ENCODE assay signal across 8 cellular contexts in the genomic region with DNA sequence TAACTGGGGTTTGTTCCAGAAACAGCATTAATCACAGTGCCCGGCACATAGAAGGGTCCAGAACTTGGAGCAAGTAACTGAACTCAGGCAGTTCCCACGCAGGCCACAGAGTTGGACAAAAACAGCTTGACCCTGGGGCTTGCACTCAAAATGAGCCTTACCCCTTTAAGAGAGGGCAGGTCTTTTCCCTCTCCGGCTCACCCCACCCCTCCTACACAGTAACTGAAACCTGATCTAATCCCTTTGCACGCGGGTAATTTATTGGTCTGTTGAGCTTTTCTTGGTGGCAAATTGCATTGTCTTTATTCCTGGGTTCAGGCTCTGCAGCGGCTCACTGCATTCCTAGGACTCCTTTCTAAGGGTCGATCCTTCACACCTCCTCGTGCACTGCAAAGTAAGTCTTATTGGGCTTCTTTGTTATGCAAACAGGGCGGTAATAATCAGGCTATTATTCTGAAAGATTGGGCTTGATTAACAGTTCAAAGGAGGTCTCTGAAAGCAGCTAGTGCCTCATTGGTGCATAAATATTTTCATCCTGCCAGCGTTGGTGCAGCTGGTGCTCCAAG.
DNase-seq lines count a peak whose midpoint lies in the region; ATAC-seq and TF ChIP-seq lines count a peak whose summit lies in the region.
"Not testable (repeated sequence)": the region's sequence is repeated elsewhere in the genome, so short reads cannot be mapped to it uniquely, and the experiment has no call there.

No MANE protein-coding gene starts in this region.

- not testable (repeated sequence) for H4K91ac ChIP-seq in mesenchymal stem cell (ENCODE audit: low read length)

- H3K4me1 ChIP-seq in GM23248 (ENCODE audit: insufficient read depth) (peaks cover 42% of the 10 kb centered on the region), cardiac muscle cell (ENCODE audit: low read depth) (peaks cover 12% of the 10 kb centered on the region), gastrocnemius medialis (peaks cover 17 to 25% of the 10 kb centered on the region in 2 donors)
- H3K4me1 ChIP-seq in MM.1S (ENCODE audit: low read length); mesenchymal stem cell (ENCODE audit: control insufficient read depth, insufficient read depth, low read depth, low read length): not testable (repeated sequence)

- H3K27me3 ChIP-seq in AG04450 (ENCODE audit: control insufficient read depth, insufficient read depth, low read length); GM23248 (replicated peaks; ENCODE audit: insufficient read depth); MM.1S (replicated peaks; ENCODE audit: insufficient read depth, low read length); cardiac muscle cell; mesenchymal stem cell (ENCODE audit: control insufficient read depth in 1 of 2, insufficient read depth in 1 of 2, low read length in 2 of 2); gastrocnemius medialis: not testable (repeated sequence)

- H2BK120ac ChIP-seq in mesenchymal stem cell (ENCODE audit: low read depth, low read length), result not testable (repeated sequence)

- TF ChIP-seq POLR2A in gastrocnemius medialis (IDR thresholded peaks at IDR 0.05), result not testable (repeated sequence)

- not testable (repeated sequence) for DNase-seq in AG04450 (ENCODE audit: low read depth, low spot score); MM.1S; chondrocyte (ENCODE audit: low spot score); gastrocnemius medialis
- peak; percentile 15 for DNase-seq in GM23248
- peak; percentile 1 for DNase-seq in RWPE1 (ENCODE audit: low spot score)
- peak; percentile 37 to 69 for DNase-seq in cardiac muscle cell (ENCODE audit: low read depth in 1 of 2, low spot score in 1 of 2)
- DNase-seq in mesenchymal stem cell, result peak; percentile 2

- not testable (repeated sequence) for H3K9me2 ChIP-seq in GM23248 (ENCODE audit: insufficient read depth); MM.1S (replicated peaks; ENCODE audit: insufficient read depth, low read length)

- ATAC-seq in gastrocnemius medialis, result peak; percentile 92

- H3K9me3 ChIP-seq in AG04450 (ENCODE audit: control insufficient read depth, insufficient read depth, low read length); GM23248 (ENCODE audit: low read depth); MM.1S (replicated peaks; ENCODE audit: insufficient read depth, low read length); cardiac muscle cell (ENCODE audit: low read depth); mesenchymal stem cell (ENCODE audit: control insufficient read depth, low read length); gastrocnemius medialis: not testable (repeated sequence)

- peaks cover 29% of the 10 kb centered on the region for H3F3A ChIP-seq in GM23248 (ENCODE audit: insufficient read depth)
- H3F3A ChIP-seq in MM.1S (ENCODE audit: insufficient read depth, low read length), result not testable (repeated sequence)

- not testable (repeated sequence) for H3K27me3 Mint-ChIP-seq in chondrocyte (ENCODE audit: low read depth)

- not testable (repeated sequence) for H4K20me1 ChIP-seq in GM23248 (ENCODE audit: insufficient read depth); MM.1S (ENCODE audit: insufficient read depth, low read length)

- not testable (repeated sequence) for H3K79me2 ChIP-seq in GM23248 (ENCODE audit: insufficient read depth); MM.1S (ENCODE audit: low read length)

- not testable (repeated sequence) for H3K18ac ChIP-seq in mesenchymal stem cell (ENCODE audit: low read depth in 1 of 2, low read length in 2 of 2)

- POLR2A ChIA-PET in AG04450 (lab: Yijun Ruan, JAX); RWPE1 (lab: Yijun Ruan, JAX; ENCODE audit: low non-redundant PET): not testable (repeated sequence)

- H3K79me1 ChIP-seq in mesenchymal stem cell (replicated peaks; ENCODE audit: low read length, poor library complexity, severe bottlenecking), result not testable (repeated sequence)

- not testable (repeated sequence) for H3K14ac ChIP-seq in mesenchymal stem cell (ENCODE audit: low read length in 2 of 2)

- H3K4me1 Mint-ChIP-seq in chondrocyte (ENCODE audit: low read depth), result peaks cover 17% of the 10 kb centered on the region

- not testable (repeated sequence) for H2BK12ac ChIP-seq in mesenchymal stem cell (ENCODE audit: low read length in 2 of 2)

- TF ChIP-seq CTCF in AG04450 (IDR thresholded peaks at IDR 0.05; ENCODE audit: low read depth, low read length); MM.1S (IDR thresholded peaks at IDR 0.05; ENCODE audit: low read length); RWPE1 (conservative IDR thresholded peaks at IDR 0.05; ENCODE audit: low read depth); chondrocyte (IDR thresholded peaks at IDR 0.05); cardiac muscle cell (IDR thresholded peaks at IDR 0.05; ENCODE audit: low read depth, low read length); gastrocnemius medialis (IDR thresholded peaks at IDR 0.05 in 4 of 5, conservative IDR thresholded peaks at IDR 0.05 in 1 of 5): not testable (repeated sequence)

- H3K4ac ChIP-seq in mesenchymal stem cell (ENCODE audit: low read depth in 1 of 2, low read length in 2 of 2), result not testable (repeated sequence)

- WGBS in GM23248 (ENCODE audit: low coverage in 1 of 2, low lambda C conversion rate in 2 of 2, missing lambda C conversion rate in 2 of 2), 2 experiments, result 0 to 2% methylated on average over 7 of the region's 10 CpGs
- WGBS in mesenchymal stem cell, result 0% methylated on average over 1 of the region's 10 CpGs

- H3K27ac ChIP-seq in AG04450 (ENCODE audit: low read depth, low read length); GM23248; MM.1S (ENCODE audit: low read length); RWPE1; mesenchymal stem cell (ENCODE audit: low read length, poor library complexity, severe bottlenecking): not testable (repeated sequence)
- peak overlapping the region; percentile 79 for H3K27ac ChIP-seq in cardiac muscle cell
- peak overlapping the region; percentile 20 to 85 (median 78) for H3K27ac ChIP-seq in gastrocnemius medialis

- not testable (repeated sequence) for H3K36me3 ChIP-seq in GM23248 (ENCODE audit: low read depth); MM.1S (replicated peaks; ENCODE audit: insufficient read depth, low read length); cardiac muscle cell; mesenchymal stem cell (ENCODE audit: control insufficient read depth in 1 of 2, insufficient read depth in 2 of 2, low read depth in 1 of 2, low read length in 2 of 2); gastrocnemius medialis

- intact Hi-C loops in gastrocnemius medialis (cut with DNase I; ENCODE audit: low total_unique reads), result not testable (repeated sequence)

- not testable (repeated sequence) for H3K36me3 Mint-ChIP-seq in chondrocyte (ENCODE audit: low read depth)

- CTCF ChIA-PET in AG04450 (lab: Charles Lee); RWPE1 (lab: Yijun Ruan, JAX): not testable (repeated sequence)

- in situ Hi-C loops in GM23248 (cut with MboI); gastrocnemius medialis (cut with MboI; ENCODE audit: low sequenced_read_pairs in 4 of 4): not testable (repeated sequence)

- H3K23ac ChIP-seq in mesenchymal stem cell (ENCODE audit: low read length in 2 of 2), result not testable (repeated sequence)

- not testable (repeated sequence) for H2BK5ac ChIP-seq in mesenchymal stem cell (ENCODE audit: low read depth, low read length, poor library complexity, severe bottlenecking)

- H2AK5ac ChIP-seq in mesenchymal stem cell (ENCODE audit: low read length, severe bottlenecking), result not testable (repeated sequence)

- H3K4me3 ChIP-seq in AG04450 (ENCODE audit: low read depth, low read length) (peak overlapping the region; percentile 35; the same call in 1 of the 2 replicates), GM23248 (peak overlapping the region; percentile 62), gastrocnemius medialis (peak overlapping the region in 2 of 4 donors; percentile 17 to 38)
- not testable (repeated sequence) for H3K4me3 ChIP-seq in MM.1S (ENCODE audit: low read length); cardiac muscle cell; mesenchymal stem cell (ENCODE audit: insufficient read depth in 1 of 2, low read depth in 1 of 2, low read length in 2 of 2)

- H3K27ac Mint-ChIP-seq in chondrocyte (ENCODE audit: unreplicated experiment), result not testable (repeated sequence)

- peak overlapping the region; percentile 38 for H3K4me3 Mint-ChIP-seq in chondrocyte (ENCODE audit: unreplicated experiment)

- not testable (repeated sequence) for H3K9me3 Mint-ChIP-seq in chondrocyte (ENCODE audit: low read depth)

- H2BK15ac ChIP-seq in mesenchymal stem cell (ENCODE audit: low read depth, poor library complexity, severe bottlenecking), result not testable (repeated sequence)

- H3K4me2 ChIP-seq in GM23248 (ENCODE audit: unreplicated experiment) (peak overlapping the region; percentile 81), MM.1S (ENCODE audit: low read depth, low read length) (peak overlapping the region; percentile 29; the same call in 1 of the 2 replicates), mesenchymal stem cell (ENCODE audit: low read length, poor library complexity, severe bottlenecking) (peak overlapping the region; percentile 44)

- not testable (repeated sequence) for H3K9ac ChIP-seq in GM23248; MM.1S (ENCODE audit: low read length); mesenchymal stem cell (ENCODE audit: low read length)

- H2AFZ ChIP-seq in GM23248; MM.1S (ENCODE audit: low read length); mesenchymal stem cell (ENCODE audit: low read depth, low read length): not testable (repeated sequence)

- H4K8ac ChIP-seq in mesenchymal stem cell (ENCODE audit: low read length), result not testable (repeated sequence)

Comparison
In these comparisons a context has a peak if more than half of its experiments do, and no peak if none do; other contexts are left out.
1. H3K4me2 ChIP-seq: peak in every context shown above with its lines; median percentile 81 in GM23248; 44 in mesenchymal stem cell; 29 in MM.1S.